In the genomic region with DNA sequence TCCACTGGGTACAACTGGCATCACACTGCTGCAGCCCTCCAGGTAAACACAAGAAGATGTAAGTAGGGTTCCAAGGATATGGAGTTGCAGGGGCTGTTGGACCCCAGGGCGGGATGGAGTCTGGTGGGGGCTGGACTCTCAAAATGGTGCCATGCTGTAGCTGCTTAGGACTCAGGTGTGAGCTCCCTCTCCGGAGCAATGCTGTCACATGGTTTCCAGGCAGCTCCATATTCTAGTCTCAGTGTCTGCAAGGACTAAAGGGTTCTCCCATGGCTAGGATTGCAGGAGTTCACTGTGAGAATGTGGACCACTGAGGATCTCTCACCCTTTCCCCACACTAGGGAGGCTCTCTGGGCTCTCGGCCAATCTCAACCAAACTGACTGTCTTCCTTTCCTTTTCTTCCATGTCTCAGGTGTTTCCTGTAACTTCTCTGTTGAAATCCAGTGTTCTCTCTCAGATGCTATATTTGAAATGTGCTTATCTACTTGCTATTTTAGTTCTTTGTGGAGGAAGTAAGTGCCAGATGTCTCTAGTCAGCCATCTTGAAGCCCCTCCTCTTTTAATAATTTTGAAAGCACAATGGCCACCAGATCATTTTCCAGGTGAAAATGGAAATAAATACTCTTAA, we compare ENCODE assay signal across 1 cellular context.
TF ChIP-seq lines count a peak whose summit lies in the region.

No MANE protein-coding gene starts in this region.

TF ChIP-seq in H1, 55 proteins besides CTCF, POLR2A, EP300 and RAD21 (continued from another document):
- TF ChIP-seq, protein P1, sequence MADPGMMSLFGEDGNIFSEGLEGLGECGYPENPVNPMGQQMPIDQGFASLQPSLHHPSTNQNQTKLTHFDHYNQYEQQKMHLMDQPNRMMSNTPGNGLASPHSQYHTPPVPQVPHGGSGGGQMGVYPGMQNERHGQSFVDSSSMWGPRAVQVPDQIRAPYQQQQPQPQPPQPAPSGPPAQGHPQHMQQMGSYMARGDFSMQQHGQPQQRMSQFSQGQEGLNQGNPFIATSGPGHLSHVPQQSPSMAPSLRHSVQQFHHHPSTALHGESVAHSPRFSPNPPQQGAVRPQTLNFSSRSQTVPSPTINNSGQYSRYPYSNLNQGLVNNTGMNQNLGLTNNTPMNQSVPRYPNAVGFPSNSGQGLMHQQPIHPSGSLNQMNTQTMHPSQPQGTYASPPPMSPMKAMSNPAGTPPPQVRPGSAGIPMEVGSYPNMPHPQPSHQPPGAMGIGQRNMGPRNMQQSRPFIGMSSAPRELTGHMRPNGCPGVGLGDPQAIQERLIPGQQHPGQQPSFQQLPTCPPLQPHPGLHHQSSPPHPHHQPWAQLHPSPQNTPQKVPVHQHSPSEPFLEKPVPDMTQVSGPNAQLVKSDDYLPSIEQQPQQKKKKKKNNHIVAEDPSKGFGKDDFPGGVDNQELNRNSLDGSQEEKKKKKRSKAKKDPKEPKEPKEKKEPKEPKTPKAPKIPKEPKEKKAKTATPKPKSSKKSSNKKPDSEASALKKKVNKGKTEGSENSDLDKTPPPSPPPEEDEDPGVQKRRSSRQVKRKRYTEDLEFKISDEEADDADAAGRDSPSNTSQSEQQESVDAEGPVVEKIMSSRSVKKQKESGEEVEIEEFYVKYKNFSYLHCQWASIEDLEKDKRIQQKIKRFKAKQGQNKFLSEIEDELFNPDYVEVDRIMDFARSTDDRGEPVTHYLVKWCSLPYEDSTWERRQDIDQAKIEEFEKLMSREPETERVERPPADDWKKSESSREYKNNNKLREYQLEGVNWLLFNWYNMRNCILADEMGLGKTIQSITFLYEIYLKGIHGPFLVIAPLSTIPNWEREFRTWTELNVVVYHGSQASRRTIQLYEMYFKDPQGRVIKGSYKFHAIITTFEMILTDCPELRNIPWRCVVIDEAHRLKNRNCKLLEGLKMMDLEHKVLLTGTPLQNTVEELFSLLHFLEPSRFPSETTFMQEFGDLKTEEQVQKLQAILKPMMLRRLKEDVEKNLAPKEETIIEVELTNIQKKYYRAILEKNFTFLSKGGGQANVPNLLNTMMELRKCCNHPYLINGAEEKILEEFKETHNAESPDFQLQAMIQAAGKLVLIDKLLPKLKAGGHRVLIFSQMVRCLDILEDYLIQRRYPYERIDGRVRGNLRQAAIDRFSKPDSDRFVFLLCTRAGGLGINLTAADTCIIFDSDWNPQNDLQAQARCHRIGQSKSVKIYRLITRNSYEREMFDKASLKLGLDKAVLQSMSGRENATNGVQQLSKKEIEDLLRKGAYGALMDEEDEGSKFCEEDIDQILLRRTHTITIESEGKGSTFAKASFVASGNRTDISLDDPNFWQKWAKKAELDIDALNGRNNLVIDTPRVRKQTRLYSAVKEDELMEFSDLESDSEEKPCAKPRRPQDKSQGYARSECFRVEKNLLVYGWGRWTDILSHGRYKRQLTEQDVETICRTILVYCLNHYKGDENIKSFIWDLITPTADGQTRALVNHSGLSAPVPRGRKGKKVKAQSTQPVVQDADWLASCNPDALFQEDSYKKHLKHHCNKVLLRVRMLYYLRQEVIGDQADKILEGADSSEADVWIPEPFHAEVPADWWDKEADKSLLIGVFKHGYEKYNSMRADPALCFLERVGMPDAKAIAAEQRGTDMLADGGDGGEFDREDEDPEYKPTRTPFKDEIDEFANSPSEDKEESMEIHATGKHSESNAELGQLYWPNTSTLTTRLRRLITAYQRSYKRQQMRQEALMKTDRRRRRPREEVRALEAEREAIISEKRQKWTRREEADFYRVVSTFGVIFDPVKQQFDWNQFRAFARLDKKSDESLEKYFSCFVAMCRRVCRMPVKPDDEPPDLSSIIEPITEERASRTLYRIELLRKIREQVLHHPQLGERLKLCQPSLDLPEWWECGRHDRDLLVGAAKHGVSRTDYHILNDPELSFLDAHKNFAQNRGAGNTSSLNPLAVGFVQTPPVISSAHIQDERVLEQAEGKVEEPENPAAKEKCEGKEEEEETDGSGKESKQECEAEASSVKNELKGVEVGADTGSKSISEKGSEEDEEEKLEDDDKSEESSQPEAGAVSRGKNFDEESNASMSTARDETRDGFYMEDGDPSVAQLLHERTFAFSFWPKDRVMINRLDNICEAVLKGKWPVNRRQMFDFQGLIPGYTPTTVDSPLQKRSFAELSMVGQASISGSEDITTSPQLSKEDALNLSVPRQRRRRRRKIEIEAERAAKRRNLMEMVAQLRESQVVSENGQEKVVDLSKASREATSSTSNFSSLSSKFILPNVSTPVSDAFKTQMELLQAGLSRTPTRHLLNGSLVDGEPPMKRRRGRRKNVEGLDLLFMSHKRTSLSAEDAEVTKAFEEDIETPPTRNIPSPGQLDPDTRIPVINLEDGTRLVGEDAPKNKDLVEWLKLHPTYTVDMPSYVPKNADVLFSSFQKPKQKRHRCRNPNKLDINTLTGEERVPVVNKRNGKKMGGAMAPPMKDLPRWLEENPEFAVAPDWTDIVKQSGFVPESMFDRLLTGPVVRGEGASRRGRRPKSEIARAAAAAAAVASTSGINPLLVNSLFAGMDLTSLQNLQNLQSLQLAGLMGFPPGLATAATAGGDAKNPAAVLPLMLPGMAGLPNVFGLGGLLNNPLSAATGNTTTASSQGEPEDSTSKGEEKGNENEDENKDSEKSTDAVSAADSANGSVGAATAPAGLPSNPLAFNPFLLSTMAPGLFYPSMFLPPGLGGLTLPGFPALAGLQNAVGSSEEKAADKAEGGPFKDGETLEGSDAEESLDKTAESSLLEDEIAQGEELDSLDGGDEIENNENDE (IDR thresholded peaks at IDR 0.05; ENCODE audit: insufficient replicate concordance, low read length) = no peak
